16 cellular contexts compared by ENCODE assay signal in the genomic region with DNA sequence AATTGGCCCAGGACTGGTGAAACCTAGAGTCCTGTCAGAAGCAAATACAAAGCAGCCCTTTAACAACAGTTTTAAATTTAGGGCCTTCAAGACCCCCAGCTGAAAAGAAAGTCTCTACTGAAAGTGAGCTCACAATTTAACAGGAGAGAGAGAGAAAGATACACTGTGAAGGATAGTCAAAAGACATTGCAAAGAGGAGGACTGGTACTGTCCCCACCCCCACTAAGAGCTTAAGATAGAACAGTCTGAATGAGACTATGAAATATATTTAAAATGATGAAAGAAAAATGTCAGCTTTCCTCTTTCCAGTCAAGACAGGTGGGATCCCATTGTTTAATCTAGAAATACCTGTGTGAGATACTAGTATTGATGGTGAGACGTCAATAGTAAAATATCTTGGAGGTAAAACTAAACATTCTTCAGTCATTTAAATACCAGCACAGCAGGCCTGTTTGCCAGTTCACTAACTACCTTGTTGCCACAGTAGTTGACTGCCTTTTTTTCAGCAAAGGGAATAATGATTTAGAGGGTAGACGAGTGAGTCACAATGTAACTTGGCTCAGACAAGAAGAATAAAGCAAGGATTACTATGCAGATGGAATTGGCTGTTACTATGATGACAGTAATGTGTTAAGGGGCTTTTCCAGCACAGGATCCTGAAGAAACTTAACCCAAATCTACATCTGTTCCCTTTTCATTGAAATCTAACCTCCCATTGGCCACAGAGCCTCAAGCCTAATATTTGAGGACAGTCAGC. TPM values are rescaled to one million over a fixed set of nuclear protein-coding genes. Genes with fewer than 3 reads are reported as not detected.
DNase-seq lines count a peak whose midpoint lies in the region; ATAC-seq and TF ChIP-seq lines count a peak whose summit lies in the region.
"Had no signal": no experiment of that assay in that cellular context is flagged by ENCODE, and none has a peak within 500 bp of the region (broad histone marks: within the 10 kb centered on the region; RNA-seq: fewer than 3 reads in every experiment).

No MANE protein-coding gene starts in this region.

- 90% methylated on average over 2 of the region's 2 CpGs for WGBS in mammary epithelial cell (ENCODE audit: low coverage, missing lambda C conversion rate)

- H3K27ac ChIP-seq in AG04450 (ENCODE audit: low read depth, low read length) (no peak overlapping the region), HUES48 (ENCODE audit: low read depth, low read length) (peak overlapping the region; percentile 94), mammary epithelial cell (ENCODE audit: insufficient read depth, low read depth, low read length) (no peak overlapping the region)
- H3K27ac ChIP-seq: PC-9, skin epidermis, transverse colon had no signal

- BruUV-seq in mammary epithelial cell (replicated peaks; lab: Mats Ljungman, UMichigan), result TSS peak; percentile 9

- H3K4me1 ChIP-seq in HUES48 (ENCODE audit: control insufficient read depth, insufficient read depth, low read length) (peaks cover 26% of the 10 kb centered on the region), mammary epithelial cell (ENCODE audit: insufficient read depth, low read length) (no peaks in the 10 kb centered on the region)

- no peak overlapping the region for H3K4me2 ChIP-seq in mammary epithelial cell (ENCODE audit: insufficient read depth, low read depth, low read length)
- H3K4me2 ChIP-seq: PC-9 had no signal

- CTCF ChIA-PET in AG04450 (lab: Charles Lee) (interaction anchor here (0.6 to 3.6 kb wide), 5 partner anchors 13 to 79 kb away, joined by 3 to 9 read pairs (median 3); no protein-coding TSS in a partner anchor), mammary epithelial cell (lab: Charles Lee; ENCODE audit: low non-redundant PET) (no interaction called here)

- H4K20me1 ChIP-seq in mammary epithelial cell (ENCODE audit: insufficient read depth, low read length), result no peaks in the 10 kb centered on the region

- no peaks in the 10 kb centered on the region for H3K27me3 ChIP-seq in AG04450 (ENCODE audit: control insufficient read depth, insufficient read depth, low read length)
- no peaks in the 10 kb centered on the region for H3K27me3 ChIP-seq in HUES48 (ENCODE audit: control insufficient read depth, insufficient read depth, low read length)
- no peaks in the 10 kb centered on the region for H3K27me3 ChIP-seq in mammary epithelial cell (ENCODE audit: insufficient read depth, low read length)
- H3K27me3 ChIP-seq: transverse colon had no signal

- H3K9ac ChIP-seq in HUES48 (ENCODE audit: low read depth, low read length), result 0 out of 2 replicates have a peak overlapping the region, but pooled peaks have one; percentile 10
- H3K9ac ChIP-seq in mammary epithelial cell (ENCODE audit: insufficient read depth, low read length), result no peak overlapping the region

- dilution Hi-C loops in mammary epithelial cell (cut with HindIII; ENCODE audit: low sequenced_read_pairs), result no loop called here

- no peaks in the 10 kb centered on the region for H3K9me3 ChIP-seq in AG04450 (ENCODE audit: control insufficient read depth, insufficient read depth, low read length)
- no peaks in the 10 kb centered on the region for H3K9me3 ChIP-seq in HUES48 (ENCODE audit: control insufficient read depth, insufficient read depth, low read length)
- H3K9me3 ChIP-seq in mammary epithelial cell (replicated peaks; ENCODE audit: insufficient read depth, low read length), result no peaks in the 10 kb centered on the region
- H3K9me3 ChIP-seq: transverse colon had no signal

- DNase-seq in AG04450 (ENCODE audit: low read depth, low spot score) (peak; percentile 1), mammary epithelial cell (peak; percentile 20), iPS-NIHi11 (ENCODE audit: low spot score) (peak; percentile 57), foreskin melanocyte (no peak), GM10266 (ENCODE audit: extremely low spot score) (no peak), LoVo (ENCODE audit: low spot score) (no peak)
- DNase-seq: activated naive CD4-positive, alpha-beta T cell treated with anti-CD3 and anti-CD28 coated beads, Interleukin-2, amount 10 ng/mL, durations not matched to agents 7 days and 5 days; cortex of kidney; NCI-H2029; PC-9; T1000; transverse colon had no signal

- peaks cover 5% of the 10 kb centered on the region for H3K79me2 ChIP-seq in mammary epithelial cell (ENCODE audit: insufficient read depth, low read length)

- H3K36me3 ChIP-seq in HUES48 (ENCODE audit: control insufficient read depth, insufficient read depth, low read length) (peaks cover 58% of the 10 kb centered on the region), mammary epithelial cell (ENCODE audit: insufficient read depth, low read length) (peaks cover 37% of the 10 kb centered on the region)

- in situ Hi-C loops in mammary epithelial cell (cut with MboI; ENCODE audit: low sequenced_read_pairs in 2 of 2), result no loop called here

- intact Hi-C loops in mammary epithelial cell (cut with micrococcal nuclease), result no loop called here

- no peak overlapping the region for H2AFZ ChIP-seq in mammary epithelial cell (ENCODE audit: low read depth, low read length)
- H2AFZ ChIP-seq: PC-9 had no signal

- POLR2A ChIA-PET in AG04450 (lab: Yijun Ruan, JAX), result no interaction called here

- no peak for ATAC-seq in HG03457 (IDR thresholded peaks at IDR 0.05; ENCODE audit: unreplicated experiment)

- no peak overlapping the region for H3K4me3 ChIP-seq in AG04450 (ENCODE audit: low read depth, low read length)
- no peak overlapping the region for H3K4me3 ChIP-seq in HUES48 (ENCODE audit: low read depth, low read length)
- no peak overlapping the region for H3K4me3 ChIP-seq in mammary epithelial cell (replicated peaks in 1 of 3; ENCODE audit: insufficient read depth in 1 of 3, low read depth in 2 of 3, low read length in 3 of 3)
- H3K4me3 ChIP-seq: PC-9, skin epidermis, transverse colon had no signal

- no peak for TF ChIP-seq CTCF in AG04450 (IDR thresholded peaks at IDR 0.05; ENCODE audit: low read depth, low read length)
- TF ChIP-seq CTCF in mammary epithelial cell (conservative IDR thresholded peaks at IDR 0.05 in 1 of 2, IDR thresholded peaks at IDR 0.05 in 1 of 2; ENCODE audit: extremely low read depth in 1 of 2, insufficient read depth in 1 of 2, low read depth in 1 of 2, low read length in 2 of 2), result no peak
- no peak for TF ChIP-seq CTCF in GM10266 (IDR thresholded peaks at IDR 0.05; ENCODE audit: control insufficient read depth, insufficient read depth, low read depth, missing control alignments)

RNA-seq across cellular contexts. Expression of a gene that starts 47.2 kb away (rescaled TPM):
- polyA plus RNA-seq in AG04450 (2011; rRNA removed) (3.3 and 4.3 TPM in 2 replicates), mammary epithelial cell (0.07 TPM)
- 8.0 and 11.4 TPM in 2 replicates for polyA minus RNA-seq in AG04450 (2011; rRNA and poly(A)+ RNA removed)
- under 1 TPM; 0.19 to 0.67 TPM for total RNA-seq in mammary epithelial cell
- not detected for polyA minus RNA-seq in mammary epithelial cell
- total RNA-seq: B cell had no signal

Comparison
In these comparisons a context has a peak if more than half of its experiments do, and no peak if none do; other contexts are left out.
1. DNase-seq: peak in AG04450 (single experiment), mammary epithelial cell (single experiment) and iPS-NIHi11 (single experiment); none in foreskin melanocyte (single experiment), GM10266 (single experiment) and LoVo (single experiment).